In genomic region chr14:103621860-103622259, GRCh38 we compare ENCODE assay signal across 17 cellular contexts. TPM values are rescaled to one million over a fixed set of nuclear protein-coding genes. Genes with fewer than 3 reads are reported as not detected.
A peak's percentile ranks its signal among the peaks of the same experiment; 100 is the strongest.
DNase-seq lines count a peak whose midpoint lies in the region; ATAC-seq and TF ChIP-seq lines count a peak whose summit lies in the region.
"Had no signal": no experiment of that assay in that cellular context is flagged by ENCODE, and none has a peak within 500 bp of the region (broad histone marks: within the 10 kb centered on the region; RNA-seq: fewer than 3 reads in every experiment).

No MANE protein-coding gene starts in this region.

- H3K4me2 ChIP-seq in DOHH2 (ENCODE audit: low read length) = peak overlapping the region; percentile 52
- H3K4me2 ChIP-seq in MM.1S (ENCODE audit: low read depth, low read length) = no peak overlapping the region; the same call in 1 of the 2 replicates
- H3K4me2 ChIP-seq in OCI-LY7 (ENCODE audit: low read length) = peak overlapping the region; percentile 0; the same call in 1 of the 2 replicates

- BruUV-seq in OCI-LY7 (replicated peaks; lab: Mats Ljungman, UMichigan) = no TSS peak

- H3F3A ChIP-seq in DOHH2 (ENCODE audit: control insufficient read depth, insufficient read depth) = peaks cover 22% of the 10 kb centered on the region
- peaks cover 3% of the 10 kb centered on the region; the same call in 1 of the 2 replicates for H3F3A ChIP-seq in MM.1S (ENCODE audit: insufficient read depth, low read length)

- H3K27me3 ChIP-seq in DOHH2 (ENCODE audit: control insufficient read depth, low read length) = 0 out of 2 replicates have a peak, but pooled peaks cover 3% of the 10 kb centered on the region
- H3K27me3 ChIP-seq in MM.1S (replicated peaks; ENCODE audit: insufficient read depth, low read length) = no peaks in the 10 kb centered on the region
- no peaks in the 10 kb centered on the region for H3K27me3 ChIP-seq in HAP-1 (ENCODE audit: low read depth)
- H3K27me3 ChIP-seq: BE2C had no signal

- peak overlapping the region; percentile 23 for H3K4me3 Mint-ChIP-seq in stimulated activated memory B cell treated with anti-CD40 and anti-IgM and Interleukin-4, amounts not matched to agents 10 μg/mL and 1 μg/mL and 100 μg/mL, for 72 hours
- H3K4me3 Mint-ChIP-seq: H9 had no signal

- H3K4me3 ChIP-seq in DOHH2 (ENCODE audit: low read length) = peak overlapping the region; percentile 20; the same call in 1 of the 2 replicates
- no peak overlapping the region for H3K4me3 ChIP-seq in MM.1S (ENCODE audit: low read length)
- no peak overlapping the region for H3K4me3 ChIP-seq in OCI-LY7 (ENCODE audit: low read depth, low read length, poor library complexity, severe bottlenecking)
- no peak overlapping the region for H3K4me3 ChIP-seq in HAP-1

- H2AFZ ChIP-seq in MM.1S (ENCODE audit: low read length) (0 out of 2 replicates have a peak overlapping the region, but pooled peaks have one; percentile 11), OCI-LY7 (ENCODE audit: low read length) (no peak overlapping the region)

- ATAC-seq in stimulated activated memory B cell treated with anti-CD40 and anti-IgM and Interleukin-4, amounts not matched to agents 10 μg/mL and 1 μg/mL and 100 μg/mL, for 72 hours = no peak

- H3K36me3 Mint-ChIP-seq in stimulated activated memory B cell treated with anti-CD40 and anti-IgM and Interleukin-4, amounts not matched to agents 10 μg/mL and 1 μg/mL and 100 μg/mL, for 72 hours = no peaks in the 10 kb centered on the region
- H3K36me3 Mint-ChIP-seq: CD4-positive, CD25-positive, alpha-beta regulatory T cell; CD8-positive, alpha-beta memory T cell had no signal

- H3K79me2 ChIP-seq in DOHH2 (ENCODE audit: control insufficient read depth, low read length) = no peaks in the 10 kb centered on the region
- H3K79me2 ChIP-seq in MM.1S (ENCODE audit: low read length) = no peaks in the 10 kb centered on the region
- H3K79me2 ChIP-seq in OCI-LY7 (ENCODE audit: insufficient read depth, low read depth, low read length) = no peaks in the 10 kb centered on the region

- peaks cover 49% of the 10 kb centered on the region for H3K4me1 ChIP-seq in DOHH2 (ENCODE audit: control insufficient read depth, low read length)
- H3K4me1 ChIP-seq in MM.1S (ENCODE audit: low read length) = peaks cover 11% of the 10 kb centered on the region
- peaks cover 45% of the 10 kb centered on the region for H3K4me1 ChIP-seq in OCI-LY7 (ENCODE audit: insufficient read depth, low read length, poor library complexity, severe bottlenecking)
- H3K4me1 ChIP-seq in HAP-1 = no peaks in the 10 kb centered on the region

- no peak overlapping the region for H3K9ac ChIP-seq in MM.1S (ENCODE audit: low read length)

- in situ Hi-C loops in GM13976 (cut with MboI; ENCODE audit: low sequenced_read_pairs, unreplicated experiment) = no loop called here
- in situ Hi-C loops in HAP-1 (cut with MboI; ENCODE audit: low sequenced_read_pairs) = no loop called here

- no peak overlapping the region for H3K27ac Mint-ChIP-seq in stimulated activated memory B cell treated with anti-CD40 and anti-IgM and Interleukin-4, amounts not matched to agents 10 μg/mL and 1 μg/mL and 100 μg/mL, for 72 hours
- H3K27ac Mint-ChIP-seq: CD4-positive, CD25-positive, alpha-beta regulatory T cell; CD8-positive, alpha-beta memory T cell; H9 had no signal

- no peaks in the 10 kb centered on the region for H3K9me3 ChIP-seq in DOHH2 (ENCODE audit: control insufficient read depth, insufficient read depth, low read length)
- H3K9me3 ChIP-seq in MM.1S (replicated peaks; ENCODE audit: insufficient read depth, low read length) = no peaks in the 10 kb centered on the region
- H3K9me3 ChIP-seq in OCI-LY7 (ENCODE audit: low read length) = no peaks in the 10 kb centered on the region
- H3K9me3 ChIP-seq in HAP-1 = no peaks in the 10 kb centered on the region
- H3K9me3 ChIP-seq: BE2C had no signal

- H4K20me1 ChIP-seq in DOHH2 (ENCODE audit: control insufficient read depth, insufficient read depth, low read depth, low read length) (no peaks in the 10 kb centered on the region), MM.1S (ENCODE audit: insufficient read depth, low read length) (no peaks in the 10 kb centered on the region), OCI-LY7 (ENCODE audit: insufficient read depth, low read length) (no peaks in the 10 kb centered on the region)

- peaks cover 47% of the 10 kb centered on the region for H3K4me1 Mint-ChIP-seq in stimulated activated memory B cell treated with anti-CD40 and anti-IgM and Interleukin-4, amounts not matched to agents 10 μg/mL and 1 μg/mL and 100 μg/mL, for 72 hours

- POLR2A ChIA-PET in OCI-LY7 (lab: Charles Lee) = interaction anchor here (0.6 kb wide), 1 partner anchor 48 kb away, joined by 7 read pairs; no protein-coding TSS in a partner anchor

- H3K9me3 Mint-ChIP-seq in stimulated activated memory B cell treated with anti-CD40 and anti-IgM and Interleukin-4, amounts not matched to agents 10 μg/mL and 1 μg/mL and 100 μg/mL, for 72 hours = no peaks in the 10 kb centered on the region
- H3K9me3 Mint-ChIP-seq: CD4-positive, CD25-positive, alpha-beta regulatory T cell; CD8-positive, alpha-beta memory T cell; H9 had no signal

- no peak for DNase-seq in MM.1S
- no peak for DNase-seq in OCI-LY7 (ENCODE audit: low spot score)
- no peak for DNase-seq in stimulated activated CD4-positive, alpha-beta T cell treated with anti-CD3 and anti-CD28 coated beads, Interleukin-1b, Interleukin-23, amount 100 ng/mL, for 48 hours
- no peak for DNase-seq in GM13976 (ENCODE audit: low spot score)
- DNase-seq in HAP-1 (ENCODE audit: low spot score in 2 of 2) = no peak
- DNase-seq: 8988T; BE2C; C1 segment of cervical spinal cord; CD4-positive, CD25-positive, alpha-beta regulatory T cell; CD8-positive, alpha-beta memory T cell; COR-L47; DMS 273 treated with DMSO at 0.1 percent for 48 hours; DMS53; DND-41; H9 had no signal

- intact Hi-C loops in OCI-LY7 (cut with micrococcal nuclease; ENCODE audit: unreplicated experiment) = no loop called here

- TF ChIP-seq CTCF in DOHH2 (IDR thresholded peaks at IDR 0.05; ENCODE audit: low read depth, low read length, poor library complexity, severe bottlenecking) = no peak
- no peak for TF ChIP-seq CTCF in MM.1S (IDR thresholded peaks at IDR 0.05; ENCODE audit: low read length)
- TF ChIP-seq CTCF in OCI-LY7 (conservative IDR thresholded peaks at IDR 0.05; ENCODE audit: low read length) = no peak
- TF ChIP-seq CTCF in GM13976 (IDR thresholded peaks at IDR 0.05; ENCODE audit: borderline replicate concordance, control extremely low read depth, extremely low read depth, insufficient read depth, missing control alignments) = no peak

- H3K27ac ChIP-seq in DOHH2 (ENCODE audit: low read depth, low read length) (no peak overlapping the region), MM.1S (ENCODE audit: low read length) (no peak overlapping the region), OCI-LY7 (ENCODE audit: low read depth, low read length, poor library complexity, severe bottlenecking) (no peak overlapping the region)

- H3K36me3 ChIP-seq in DOHH2 (ENCODE audit: control insufficient read depth, low read length) (no peaks in the 10 kb centered on the region), MM.1S (replicated peaks; ENCODE audit: insufficient read depth, low read length) (no peaks in the 10 kb centered on the region), OCI-LY7 (ENCODE audit: insufficient read depth, low read length) (no peaks in the 10 kb centered on the region), HAP-1 (replicated peaks) (no peaks in the 10 kb centered on the region)
- H3K36me3 ChIP-seq: BE2C had no signal

- CTCF ChIA-PET in OCI-LY7 (lab: Charles Lee; ENCODE audit: unreplicated experiment) = no interaction called here

- no peaks in the 10 kb centered on the region for H3K27me3 Mint-ChIP-seq in stimulated activated memory B cell treated with anti-CD40 and anti-IgM and Interleukin-4, amounts not matched to agents 10 μg/mL and 1 μg/mL and 100 μg/mL, for 72 hours
- H3K27me3 Mint-ChIP-seq: CD4-positive, CD25-positive, alpha-beta regulatory T cell; CD8-positive, alpha-beta memory T cell had no signal

- no peaks in the 10 kb centered on the region for H3K9me2 ChIP-seq in DOHH2 (replicated peaks; ENCODE audit: control insufficient read depth, low read length)
- no peaks in the 10 kb centered on the region for H3K9me2 ChIP-seq in MM.1S (replicated peaks; ENCODE audit: insufficient read depth, low read length)
- H3K9me2 ChIP-seq in OCI-LY7 (ENCODE audit: insufficient read depth, low read length) = no peaks in the 10 kb centered on the region

RNA-seq across cellular contexts. Expression of gene KLC1, which starts 7.2 kb away (rescaled TPM):
- 157 and 204 TPM in 2 replicates for total RNA-seq in OCI-LY7 (2014; rRNA removed; shearing (Covaris generic))
- total RNA-seq in OCI-LY7 (2022) = 142 and 147 TPM in 2 replicates

RNA-seq across cellular contexts. Expression of gene COA8, which starts 59.1 kb away (rescaled TPM):
- 18.2 and 18.7 TPM in 2 replicates for total RNA-seq in OCI-LY7 (2014; rRNA removed; shearing (Covaris generic))
- 33.0 and 38.9 TPM in 2 replicates for total RNA-seq in OCI-LY7 (2022)

RNA-seq across cellular contexts. Expression of gene BAG5, which starts 59.4 kb away (rescaled TPM):
- 26.1 and 29.2 TPM in 2 replicates for total RNA-seq in OCI-LY7 (2014; rRNA removed; shearing (Covaris generic))
- total RNA-seq in OCI-LY7 (2022) = 36.3 and 38.7 TPM in 2 replicates
